ENCODE assay signal across 17 cellular contexts in genomic region chr2:201883559-201883958, GRCh38.
DNase-seq lines count a peak whose midpoint lies in the region; ATAC-seq and TF ChIP-seq lines count a peak whose summit lies in the region.
"Had no signal": no experiment of that assay in that cellular context is flagged by ENCODE, and none has a peak within 500 bp of the region (broad histone marks: within the 10 kb centered on the region; RNA-seq: fewer than 3 reads in every experiment).

No MANE protein-coding gene starts in this region.

- no peaks in the 10 kb centered on the region for H3K36me3 ChIP-seq in MM.1S (replicated peaks; ENCODE audit: insufficient read depth, low read length)
- H3K36me3 ChIP-seq in smooth muscle cell (ENCODE audit: low read depth) = no peaks in the 10 kb centered on the region

- H3K9ac ChIP-seq in MM.1S (ENCODE audit: low read length) (no peak overlapping the region), smooth muscle cell (ENCODE audit: low read depth) (no peak overlapping the region)

- H3K9me3 ChIP-seq in MM.1S (replicated peaks; ENCODE audit: insufficient read depth, low read length) (no peaks in the 10 kb centered on the region), right cardiac atrium (ENCODE audit: control insufficient read depth, low read length) (no peaks in the 10 kb centered on the region), smooth muscle cell (replicated peaks; ENCODE audit: low read depth) (no peaks in the 10 kb centered on the region)
- H3K9me3 ChIP-seq: testis had no signal

- ATAC-seq in right cardiac atrium (peak; percentile 86 to 90), HG03521 (IDR thresholded peaks at IDR 0.05; ENCODE audit: unreplicated experiment) (no peak)

- H3K4me2 ChIP-seq in MM.1S (ENCODE audit: low read depth, low read length) = peak overlapping the region; percentile 5; the same call in 1 of the 2 replicates
- H3K4me2 ChIP-seq in smooth muscle cell = peak overlapping the region; percentile 3

- no peak for TF ChIP-seq CTCF in MM.1S (IDR thresholded peaks at IDR 0.05; ENCODE audit: low read length)
- no peak for TF ChIP-seq CTCF in VCaP (conservative IDR thresholded peaks at IDR 0.05)
- TF ChIP-seq CTCF in smooth muscle cell (IDR thresholded peaks at IDR 0.05; ENCODE audit: borderline replicate concordance, insufficient read depth, poor library complexity, severe bottlenecking) = no peak

- H3K4me3 ChIP-seq in MM.1S (ENCODE audit: low read length) (no peak overlapping the region), right cardiac atrium (ENCODE audit: low read length) (no peak overlapping the region), smooth muscle cell (no peak overlapping the region)
- H3K4me3 ChIP-seq: testis had no signal

- peaks cover 6% of the 10 kb centered on the region; the same call in 1 of the 2 replicates for H3K4me1 ChIP-seq in MM.1S (ENCODE audit: low read length)
- H3K4me1 ChIP-seq in right cardiac atrium (ENCODE audit: control insufficient read depth, insufficient read depth, low read length) = peaks cover 10% of the 10 kb centered on the region
- H3K4me1 ChIP-seq in smooth muscle cell (ENCODE audit: low read depth) = peaks cover 54% of the 10 kb centered on the region

- intact Hi-C loops in right cardiac atrium (cut with DNase I) = loop anchor here in 2 of 4 donors (10.0 kb wide), 1 partner anchor 151 kb away; the partner anchor contains the start of gene FZD7 (in 2 of the 2)

- H4K20me1 ChIP-seq in MM.1S (ENCODE audit: insufficient read depth, low read length) (no peaks in the 10 kb centered on the region), smooth muscle cell (ENCODE audit: low read depth) (no peaks in the 10 kb centered on the region)

- H3K27me3 ChIP-seq in MM.1S (replicated peaks; ENCODE audit: insufficient read depth, low read length) = no peaks in the 10 kb centered on the region
- H3K27me3 ChIP-seq in right cardiac atrium (ENCODE audit: control insufficient read depth, insufficient read depth) = no peaks in the 10 kb centered on the region
- H3K27me3 ChIP-seq in smooth muscle cell (ENCODE audit: low read depth) = no peaks in the 10 kb centered on the region
- H3K27me3 ChIP-seq: testis had no signal

- H3K79me2 ChIP-seq in MM.1S (ENCODE audit: low read length) (no peaks in the 10 kb centered on the region), smooth muscle cell (ENCODE audit: low read depth) (no peaks in the 10 kb centered on the region)

- no peaks in the 10 kb centered on the region for H3F3A ChIP-seq in MM.1S (ENCODE audit: insufficient read depth, low read length)
- peaks cover 27% of the 10 kb centered on the region for H3F3A ChIP-seq in smooth muscle cell (ENCODE audit: low read depth)

- H3K9me2 ChIP-seq in MM.1S (replicated peaks; ENCODE audit: insufficient read depth, low read length) = no peaks in the 10 kb centered on the region

- no peak overlapping the region for H2AFZ ChIP-seq in MM.1S (ENCODE audit: low read length)
- no peak overlapping the region for H2AFZ ChIP-seq in smooth muscle cell (ENCODE audit: low read depth)

- DNase-seq in MM.1S (no peak), right cardiac atrium (peak; percentile 46 to 83 (median 76)), smooth muscle cell (lab: John Stamatoyannopoulos, UW; ENCODE audit: unreplicated experiment) (no peak), NCI-H1417 treated with DMSO at 0.1 percent for 48 hours (lab: John Stamatoyannopoulos, UW) (no peak)
- DNase-seq in activated CD4-positive, alpha-beta T cell treated with anti-CD3 and anti-CD28 coated beads for 1 hour = no peak
- DNase-seq: DND-41; KG1; mesenchymal stem cell; NCI-H146; NCI-H2227 treated with DMSO at 0.1 percent for 48 hours; SIG-M5; stimulated activated CD4-positive, alpha-beta T cell treated with anti-CD3 and anti-CD28 coated beads, Interleukin-4, amount 100 ng/mL, for 24 hours; stimulated activated CD8-positive, alpha-beta memory T cell treated with anti-CD3 and anti-CD28 coated beads, Interleukin-4, amount 100 ng/mL, for 48 hours; testis had no signal

- H3K27ac ChIP-seq in MM.1S (ENCODE audit: low read length) (no peak overlapping the region), VCaP (peak overlapping the region; percentile 49), right cardiac atrium (ENCODE audit: low read length) (no peak overlapping the region), smooth muscle cell (ENCODE audit: low read depth) (peak overlapping the region; percentile 8)
- H3K27ac ChIP-seq: epithelial cell of prostate, testis had no signal

- WGBS in right cardiac atrium = 17% methylated on average over 5 of the region's 5 CpGs
- WGBS in smooth muscle cell (ENCODE audit: low lambda C conversion rate) = 34% methylated on average over 5 of the region's 5 CpGs

Comparison
In these comparisons a context has a peak if more than half of its experiments do, and no peak if none do; other contexts are left out.
1. DNase-seq: peak in right cardiac atrium (3 of 3); none in MM.1S (single experiment), smooth muscle cell (single experiment), NCI-H1417 treated with DMSO at 0.1 percent for 48 hours (single experiment) and activated CD4-positive, alpha-beta T cell treated with anti-CD3 and anti-CD28 coated beads for 1 hour (single experiment).
2. H3K27ac ChIP-seq: peak in VCaP (single experiment) and smooth muscle cell (single experiment); none in MM.1S (single experiment) and right cardiac atrium (single experiment).